Comparison of ENCODE assay signal across 15 cellular contexts in the genomic region with DNA sequence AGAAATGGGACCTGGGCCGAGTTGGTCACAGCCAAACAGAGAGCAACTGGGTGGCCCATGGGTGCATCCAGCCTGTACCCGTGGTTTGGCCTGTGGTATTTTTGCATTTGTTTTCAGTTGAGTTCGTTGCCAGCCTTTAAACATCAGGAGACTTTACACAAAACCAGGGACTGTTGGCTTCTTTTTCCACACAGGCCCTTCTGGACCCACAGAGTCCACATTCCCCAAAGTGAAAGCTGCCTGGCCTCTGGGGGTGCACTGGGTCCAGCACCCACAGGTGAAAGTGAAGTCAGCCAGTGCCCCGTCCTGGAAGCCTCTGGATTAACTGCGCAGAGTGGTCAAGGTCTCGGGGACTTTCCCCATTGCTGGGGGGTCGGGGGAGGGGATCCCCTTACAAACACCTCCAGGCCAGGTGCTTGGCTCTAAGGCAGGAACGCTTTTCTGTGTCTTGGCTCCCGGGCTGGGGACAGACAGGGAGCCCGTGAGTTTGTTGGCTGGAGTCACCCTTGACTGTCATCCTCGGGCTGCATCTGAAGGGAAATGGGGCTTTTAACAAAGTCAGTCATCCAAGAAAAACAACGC. TPM values are rescaled to one million over a fixed set of nuclear protein-coding genes. Genes with fewer than 3 reads are reported as not detected.
A peak's percentile ranks its signal among the peaks of the same experiment; 100 is the strongest.
DNase-seq lines count a peak whose midpoint lies in the region; ATAC-seq, FAIRE-seq and TF ChIP-seq lines count a peak whose summit lies in the region.
"Had no signal": no experiment of that assay in that cellular context is flagged by ENCODE, and none has a peak within 500 bp of the region (broad histone marks: within the 10 kb centered on the region; RNA-seq: fewer than 3 reads in every experiment).

No MANE protein-coding gene starts in this region.

- no peak overlapping the region for H2AFZ ChIP-seq in HepG2 (ENCODE audit: low read length)

- TF ChIP-seq POLR2A in HepG2 (IDR thresholded peaks at IDR 0.05; ENCODE audit: insufficient read depth in 1 of 2, low read depth in 2 of 2, low read length in 2 of 2) = no peak
- no peak for TF ChIP-seq POLR2A in right lobe of liver (IDR thresholded peaks at IDR 0.05)

- H3K4me1 ChIP-seq in HepG2 (ENCODE audit: insufficient read depth, low read length) (peaks cover 74% of the 10 kb centered on the region), right lobe of liver (no peaks in the 10 kb centered on the region)

- no peaks in the 10 kb centered on the region for H3K9me3 Mint-ChIP-seq in osteocyte (ENCODE audit: unreplicated experiment)
- no peaks in the 10 kb centered on the region for H3K9me3 Mint-ChIP-seq in activated naive CD4-positive, alpha-beta T cell treated with anti-CD3 and anti-CD28 coated beads, Interleukin-2, amount 10 ng/mL, durations not matched to agents 7 days and 5 days
- H3K9me3 Mint-ChIP-seq: activated CD4-positive, alpha-beta memory T cell treated with anti-CD3 and anti-CD28 coated beads for 36 hours; dendritic cell treated with granulocyte-macrophage colony-stimulating factor and Interleukin-4, amounts not matched to agents 40 ng/mL and 50 ng/mL, for 4 days; T-cell had no signal

- WGBS in HepG2 (ENCODE audit: low lambda C conversion rate) = 25% methylated on average over 7 of the region's 12 CpGs
- 61% methylated on average over 6 of the region's 12 CpGs for WGBS in right lobe of liver (ENCODE audit: insufficient coverage, low coverage, low lambda C conversion rate, missing lambda C conversion rate)

- intact Hi-C loops in HepG2 (cut with micrococcal nuclease; ENCODE audit: unreplicated experiment) = loop anchor here (5.0 kb wide), 1 partner anchor 54 kb away; a partner anchor contains a TSS
- intact Hi-C loops in right lobe of liver (cut with DNase I) = no loop called here

- H3K27me3 Mint-ChIP-seq in osteocyte (ENCODE audit: unreplicated experiment) = no peaks in the 10 kb centered on the region
- peaks cover 15% of the 10 kb centered on the region for H3K27me3 Mint-ChIP-seq in activated naive CD4-positive, alpha-beta T cell treated with anti-CD3 and anti-CD28 coated beads, Interleukin-2, amount 10 ng/mL, durations not matched to agents 7 days and 5 days
- H3K27me3 Mint-ChIP-seq: activated CD4-positive, alpha-beta memory T cell treated with anti-CD3 and anti-CD28 coated beads for 36 hours had no signal

- TF ChIP-seq RAD21 in HepG2 (CRISPR knock-in tag; IDR thresholded peaks at IDR 0.05) = no peak

- no TSS peak for BruUV-seq in HepG2 (replicated peaks; lab: Mats Ljungman, UMichigan)

- TF ChIP-seq CTCF in HepG2 (CRISPR knock-in tag; IDR thresholded peaks at IDR 0.05) = peak; percentile 12; the same call in 1 of the 2 replicates
- no peak for TF ChIP-seq CTCF in right lobe of liver (IDR thresholded peaks at IDR 0.05)
- no peak for TF ChIP-seq CTCF in osteocyte (IDR thresholded peaks at IDR 0.05)

- H3K9ac ChIP-seq in HepG2 (ENCODE audit: insufficient read depth, low read depth, low read length) = peak overlapping the region; percentile 56

- peak overlapping the region; percentile 52 to 74 (median 57) for H3K4me3 ChIP-seq in HepG2 (replicated peaks in 1 of 3; ENCODE audit: insufficient read depth in 1 of 3, low read depth in 2 of 3, low read length in 3 of 3)
- no peak overlapping the region for H3K4me3 ChIP-seq in right lobe of liver

- H3K4me1 Mint-ChIP-seq in osteocyte (ENCODE audit: unreplicated experiment) = peaks cover 59% of the 10 kb centered on the region
- no peaks in the 10 kb centered on the region for H3K4me1 Mint-ChIP-seq in activated naive CD4-positive, alpha-beta T cell treated with anti-CD3 and anti-CD28 coated beads, Interleukin-2, amount 10 ng/mL, durations not matched to agents 7 days and 5 days
- H3K4me1 Mint-ChIP-seq: T-cell had no signal

- H3K27ac ChIP-seq in HepG2 (ENCODE audit: extremely low read length, insufficient read depth, low read length) = peak overlapping the region; percentile 7
- no peak overlapping the region for H3K27ac ChIP-seq in right lobe of liver

- H3K27me3 ChIP-seq in HepG2 (ENCODE audit: control insufficient read depth in 1 of 2, insufficient read depth in 2 of 2, low read length in 2 of 2) = no peaks in the 10 kb centered on the region
- no peaks in the 10 kb centered on the region for H3K27me3 ChIP-seq in right lobe of liver

- POLR2A ChIA-PET in HepG2 (lab: Yijun Ruan, JAX) = interaction anchor here (2.2 to 2.7 kb wide), 2 partner anchors 25 to 127 kb away, joined by 12 to 19 read pairs; no protein-coding TSS in a partner anchor

- DNase-seq in HepG2 (ENCODE audit: low spot score) = peak; percentile 41
- no peak for DNase-seq in right lobe of liver
- peak; percentile 33 for DNase-seq in fibroblast of gingiva (ENCODE audit: low read depth)
- no peak for DNase-seq in osteocyte (ENCODE audit: extremely low spot score, unreplicated experiment)
- no peak for DNase-seq in cortex of kidney (lab: John Stamatoyannopoulos, UW)
- DNase-seq in activated naive CD4-positive, alpha-beta T cell treated with anti-CD3 and anti-CD28 coated beads, Interleukin-2, amount 10 ng/mL, durations not matched to agents 7 days and 5 days = no peak
- DNase-seq in GOT3 (lab: John Stamatoyannopoulos, UW) = no peak
- DNase-seq: activated CD4-positive, alpha-beta memory T cell treated with anti-CD3 and anti-CD28 coated beads for 36 hours; activated naive CD4-positive, alpha-beta T cell; DMS79; NCI-H524; T-cell had no signal

- H3K4me2 ChIP-seq in HepG2 (ENCODE audit: low read depth, low read length) = peak overlapping the region; percentile 95

- TF ChIP-seq EP300 in HepG2 (IDR thresholded peaks at IDR 0.05; ENCODE audit: low read depth in 2 of 2, low read length in 2 of 2) (no peak), HepG2 (CRISPR knock-in tag; IDR thresholded peaks at IDR 0.05; ENCODE audit: borderline replicate concordance) (no peak)

- H3K27ac Mint-ChIP-seq in osteocyte (ENCODE audit: unreplicated experiment) = peak overlapping the region; percentile 70
- H3K27ac Mint-ChIP-seq in activated naive CD4-positive, alpha-beta T cell treated with anti-CD3 and anti-CD28 coated beads, Interleukin-2, amount 10 ng/mL, durations not matched to agents 7 days and 5 days = no peak overlapping the region
- H3K27ac Mint-ChIP-seq: activated CD4-positive, alpha-beta memory T cell treated with anti-CD3 and anti-CD28 coated beads for 36 hours; dendritic cell treated with granulocyte-macrophage colony-stimulating factor and Interleukin-4, amounts not matched to agents 40 ng/mL and 50 ng/mL, for 4 days; T-cell had no signal

- in situ Hi-C loops in HepG2 (cut with HindIII; ENCODE audit: extremely low pct_ligation_motif_present, low pct_unique_long_range_greater_than_20kb) = no loop called here

- H4K20me1 ChIP-seq in HepG2 (ENCODE audit: insufficient read depth, low read length) = no peaks in the 10 kb centered on the region

- H3K36me3 Mint-ChIP-seq in osteocyte (ENCODE audit: unreplicated experiment) = no peaks in the 10 kb centered on the region
- H3K36me3 Mint-ChIP-seq in activated naive CD4-positive, alpha-beta T cell treated with anti-CD3 and anti-CD28 coated beads, Interleukin-2, amount 10 ng/mL, durations not matched to agents 7 days and 5 days = no peaks in the 10 kb centered on the region
- H3K36me3 Mint-ChIP-seq: activated CD4-positive, alpha-beta memory T cell treated with anti-CD3 and anti-CD28 coated beads for 36 hours; T-cell had no signal

- FAIRE-seq in HepG2 (lab: Jason Lieb, UNC) = no peak
- FAIRE-seq: A204.1 had no signal

- H3K36me3 ChIP-seq in HepG2 (replicated peaks in 1 of 2; ENCODE audit: control insufficient read depth in 1 of 2, insufficient read depth in 2 of 2, low read length in 2 of 2) (no peaks in the 10 kb centered on the region), right lobe of liver (no peaks in the 10 kb centered on the region)

- H3K9me3 ChIP-seq in HepG2 (ENCODE audit: low read length) = no peaks in the 10 kb centered on the region
- no peaks in the 10 kb centered on the region for H3K9me3 ChIP-seq in right lobe of liver

- ATAC-seq in HepG2 (peak; percentile 41), right lobe of liver (no peak), HG03039 (IDR thresholded peaks at IDR 0.05; ENCODE audit: unreplicated experiment) (no peak)
- ATAC-seq: T-cell had no signal

- no peak overlapping the region for H3K4me3 Mint-ChIP-seq in osteocyte (ENCODE audit: unreplicated experiment)
- H3K4me3 Mint-ChIP-seq in activated naive CD4-positive, alpha-beta T cell treated with anti-CD3 and anti-CD28 coated beads, Interleukin-2, amount 10 ng/mL, durations not matched to agents 7 days and 5 days = no peak overlapping the region
- H3K4me3 Mint-ChIP-seq: activated CD4-positive, alpha-beta memory T cell treated with anti-CD3 and anti-CD28 coated beads for 36 hours; dendritic cell treated with granulocyte-macrophage colony-stimulating factor and Interleukin-4, amounts not matched to agents 40 ng/mL and 50 ng/mL, for 4 days; T-cell had no signal

- H3K79me2 ChIP-seq in HepG2 (ENCODE audit: insufficient read depth, low read length) = no peaks in the 10 kb centered on the region

- CTCF ChIA-PET in HepG2 (lab: Yijun Ruan, JAX; ENCODE audit: low intra/inter-chr PET ratio, low total read pairs) = no interaction called here
- CTCF ChIA-PET in activated naive CD4-positive, alpha-beta T cell treated with anti-CD3 and anti-CD28 coated beads, Interleukin-2, amount 10 ng/mL, durations not matched to agents 7 days and 5 days (lab: Charles Lee) = no interaction called here

RNA-seq across cellular contexts. Expression of a gene that starts 54.3 kb away (rescaled TPM):
- total RNA-seq in HepG2 (2016; rRNA removed; fragmentation: Illumina TruSeq; extraction: Trizol) (51.3 and 55.7 TPM in 2 replicates), right lobe of liver (10 to 100 TPM; 51.2 to 95.0 (median 58.4) TPM), osteocyte (93.8 and 103 TPM in 2 replicates)
- 14.9 and 19.1 TPM in 2 replicates for total RNA-seq in HepG2 (2016; cell fraction: cytosol; rRNA removed; fragmentation: Illumina TruSeq; extraction: Trizol; ENCODE audit: low read depth)
- total RNA-seq in HepG2 (2016; cell fraction: insoluble cytoplasmic fraction; rRNA removed; fragmentation: Illumina TruSeq; extraction: Trizol) = 45.5 and 52.6 TPM in 2 replicates
- total RNA-seq in HepG2 (2016; cell fraction: membrane; rRNA removed; fragmentation: Illumina TruSeq; extraction: Trizol) = 16.6 and 16.8 TPM in 2 replicates
- 72.4 and 83.0 TPM in 2 replicates for total RNA-seq in HepG2 (2016; cell fraction: nucleus; rRNA removed; fragmentation: Illumina TruSeq; extraction: Trizol)
- polyA plus RNA-seq in HepG2 (2011; rRNA removed) = 52.9 and 55.1 TPM in 2 replicates
- 28.4 and 33.2 TPM in 2 replicates for polyA plus RNA-seq in HepG2 (2011; cell fraction: cytosol; rRNA removed)
- polyA plus RNA-seq in HepG2 (2011; cell fraction: nucleus; rRNA removed) = 76.4 and 98.4 TPM in 2 replicates
- polyA plus RNA-seq in HepG2 (2012) = 48.6 and 60.6 TPM in 2 replicates
- 1.6 and 1.9 TPM in 2 replicates for polyA plus RNA-seq in HepG2 (2016; cell fraction: cytosol; fragmentation: Illumina TruSeq; extraction: Trizol; ENCODE audit: low read depth)
- polyA plus RNA-seq in HepG2 (2016; cell fraction: insoluble cytoplasmic fraction; fragmentation: Illumina TruSeq; extraction: Trizol; ENCODE audit: low read depth) = 32.3 and 39.6 TPM in 2 replicates
- polyA plus RNA-seq in HepG2 (2016; cell fraction: membrane; fragmentation: Illumina TruSeq; extraction: Trizol; ENCODE audit: low read depth) = 3.7 and 4.3 TPM in 2 replicates
- polyA plus RNA-seq in HepG2 (2016; cell fraction: nucleus; fragmentation: Illumina TruSeq; extraction: Trizol; ENCODE audit: insufficient read depth, low read depth) = 56.5 and 64.9 TPM in 2 replicates
- polyA minus RNA-seq in HepG2 (2011; rRNA and poly(A)+ RNA removed; ENCODE audit: low replicate concordance) = 29.7 and 302 TPM in 2 replicates
- polyA minus RNA-seq in HepG2 (2011; cell fraction: cytosol; rRNA and poly(A)+ RNA removed) = 53.8 and 56.5 TPM in 2 replicates
- 139 and 170 TPM in 2 replicates for polyA minus RNA-seq in HepG2 (2011; cell fraction: nucleus; rRNA and poly(A)+ RNA removed)

Comparison
In these comparisons a context has a peak if more than half of its experiments do, and no peak if none do; other contexts are left out.
1. DNase-seq: peak in HepG2 (single experiment) and fibroblast of gingiva (single experiment); none in right lobe of liver (0 of 3), osteocyte (single experiment), cortex of kidney (single experiment), activated naive CD4-positive, alpha-beta T cell treated with anti-CD3 and anti-CD28 coated beads, Interleukin-2, amount 10 ng/mL, durations not matched to agents 7 days and 5 days (single experiment) and GOT3 (single experiment).
2. H3K4me3 ChIP-seq: peak in HepG2 (3 of 3); none in right lobe of liver (0 of 3).